ENCODE assay signal across 22 cellular contexts in the genomic region with DNA sequence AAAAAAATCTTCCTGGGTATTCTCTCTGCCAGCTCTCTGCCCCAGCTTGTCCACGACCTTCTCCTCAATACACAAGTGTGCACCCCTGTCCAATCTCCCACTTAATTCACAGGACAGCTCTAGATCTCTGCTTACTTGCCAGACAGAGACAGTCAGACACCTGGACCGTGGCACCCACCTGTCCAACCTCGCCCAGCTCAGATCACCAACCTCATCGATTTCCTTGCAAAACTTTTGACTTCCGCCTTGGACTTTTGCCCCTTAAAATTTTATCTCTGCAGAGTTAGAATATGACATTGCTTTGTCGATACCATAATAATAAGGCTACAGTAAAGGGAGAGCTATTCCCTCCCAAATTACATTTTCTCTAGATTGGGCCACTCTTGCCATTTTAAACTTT. TPM values are rescaled to one million over a fixed set of nuclear protein-coding genes. Genes with fewer than 3 reads are reported as not detected.
DNase-seq lines count a peak whose midpoint lies in the region; ATAC-seq, FAIRE-seq and TF ChIP-seq lines count a peak whose summit lies in the region.
"Had no signal": no experiment of that assay in that cellular context is flagged by ENCODE, and none has a peak within 500 bp of the region (broad histone marks: within the 10 kb centered on the region; RNA-seq: fewer than 3 reads in every experiment).

No MANE protein-coding gene starts in this region.

- H3K9me3 ChIP-seq in small intestine (ENCODE audit: control insufficient read depth, low read depth), result no peaks in the 10 kb centered on the region
- H3K9me3 ChIP-seq: BE2C had no signal

- H3K27ac ChIP-seq in small intestine (ENCODE audit: low read depth in 1 of 2, low read length in 1 of 2), result peak overlapping the region in 1 of 2 donors; percentile 55

- peaks cover 32% of the 10 kb centered on the region for H3K4me1 Mint-ChIP-seq in Calu3 (ENCODE audit: low read depth, unreplicated experiment)
- H3K4me1 Mint-ChIP-seq in activated T-helper 1 cell treated with anti-CD3 and anti-CD28 coated beads, Interleukin-12 subunit alpha, Interleukin-12 subunit beta, Interleukin-2, Interleukin-4 antibody, amounts not matched to agents 30 ng/mL and 10 ng/mL and 1 ng/mL, durations not matched to agents 14 hours and 24 hours and 36 hours (ENCODE audit: low read depth), result peaks cover 10% of the 10 kb centered on the region

- no peaks in the 10 kb centered on the region for H3K27me3 ChIP-seq in small intestine (ENCODE audit: control insufficient read depth in 2 of 2, insufficient read depth in 2 of 2, low read length in 2 of 2)
- H3K27me3 ChIP-seq: BE2C had no signal

- peak; percentile 72 for ATAC-seq in left colon
- ATAC-seq in HG02588 (IDR thresholded peaks at IDR 0.05; ENCODE audit: unreplicated experiment), result no peak
- ATAC-seq: HCT116 had no signal

- peaks cover 4% of the 10 kb centered on the region for H3K36me3 Mint-ChIP-seq in Calu3 (ENCODE audit: insufficient read depth, unreplicated experiment)
- H3K36me3 Mint-ChIP-seq in activated T-helper 1 cell treated with anti-CD3 and anti-CD28 coated beads, Interleukin-12 subunit alpha, Interleukin-12 subunit beta, Interleukin-2, Interleukin-4 antibody, amounts not matched to agents 30 ng/mL and 10 ng/mL and 1 ng/mL, durations not matched to agents 14 hours and 24 hours and 36 hours (ENCODE audit: low read depth), result no peaks in the 10 kb centered on the region

- peak overlapping the region; percentile 4 for H3K4me3 Mint-ChIP-seq in Calu3 (ENCODE audit: low read depth, unreplicated experiment)
- no peak overlapping the region for H3K4me3 Mint-ChIP-seq in activated T-helper 1 cell treated with anti-CD3 and anti-CD28 coated beads, Interleukin-12 subunit alpha, Interleukin-12 subunit beta, Interleukin-2, Interleukin-4 antibody, amounts not matched to agents 30 ng/mL and 10 ng/mL and 1 ng/mL, durations not matched to agents 14 hours and 24 hours and 36 hours
- H3K4me3 Mint-ChIP-seq: CD4-positive, alpha-beta memory T cell; GM23338; H9 had no signal

- 12 to 61% (median 39%) methylated on average over 6 of the region's 6 CpGs for WGBS in small intestine, 3 donors

- no peak overlapping the region for H3K4me3 ChIP-seq in small intestine (ENCODE audit: low read depth in 1 of 2, low read length in 2 of 2)
- H3K4me3 ChIP-seq: GM23338 had no signal

- TF ChIP-seq CTCF in Calu3 (IDR thresholded peaks at IDR 0.05; ENCODE audit: unreplicated experiment), result no peak

- BruUV-seq in Calu3 (replicated peaks; lab: Mats Ljungman, UMichigan), result no TSS peak

- DNase-seq in Calu3, result peak; percentile 42
- no peak for DNase-seq in left colon
- peak; percentile 89 for DNase-seq in small intestine
- DNase-seq in activated T-helper 1 cell treated with anti-CD3 and anti-CD28 coated beads, Interleukin-12 subunit alpha, Interleukin-12 subunit beta, Interleukin-2, Interleukin-4 antibody, amounts not matched to agents 30 ng/mL and 10 ng/mL and 1 ng/mL, durations not matched to agents 14 hours and 24 hours and 36 hours (ENCODE audit: low spot score), result no peak
- no peak for DNase-seq in ACHN
- DNase-seq: AML-193; BE2C; C1 segment of cervical spinal cord; CD4-positive, alpha-beta memory T cell; COR-L47; DMS153; DND-41; EL; GDM1; H9 had no signal

- no peak overlapping the region for H3K27ac Mint-ChIP-seq in Calu3 (ENCODE audit: unreplicated experiment)
- H3K27ac Mint-ChIP-seq in activated T-helper 1 cell treated with anti-CD3 and anti-CD28 coated beads, Interleukin-12 subunit alpha, Interleukin-12 subunit beta, Interleukin-2, Interleukin-4 antibody, amounts not matched to agents 30 ng/mL and 10 ng/mL and 1 ng/mL, durations not matched to agents 14 hours and 24 hours and 36 hours, result no peak overlapping the region
- H3K27ac Mint-ChIP-seq: GM23338, H9 had no signal

- intact Hi-C loops in Calu3 (cut with micrococcal nuclease; ENCODE audit: unreplicated experiment), result loop anchor here (5.0 to 10.0 kb wide), 2 partner anchors 52 to 350 kb away; no protein-coding TSS in a partner anchor
- intact Hi-C loops in left colon (cut with DNase I, micrococcal nuclease), result no loop called here
- intact Hi-C loops in activated T-helper 1 cell treated with anti-CD3 and anti-CD28 coated beads, Interleukin-12 subunit alpha, Interleukin-12 subunit beta, Interleukin-2, Interleukin-4 antibody, amounts not matched to agents 30 ng/mL and 10 ng/mL and 1 ng/mL, durations not matched to agents 14 hours and 24 hours and 36 hours (cut with micrococcal nuclease), result loop anchor here (5.0 kb wide), 1 partner anchor 255 kb away; no protein-coding TSS in a partner anchor

- H3K36me3 ChIP-seq in small intestine (ENCODE audit: control insufficient read depth in 2 of 2, insufficient read depth in 2 of 2, low read length in 2 of 2), result no peaks in the 10 kb centered on the region
- H3K36me3 ChIP-seq: BE2C had no signal

- in situ Hi-C loops in ACHN (cut with HindIII; ENCODE audit: low pct_ligation_motif_present, low pct_unique_long_range_greater_than_20kb, low sequenced_read_pairs), result no loop called here

- no peaks in the 10 kb centered on the region for H3K9me3 Mint-ChIP-seq in Calu3 (ENCODE audit: low read depth, unreplicated experiment)
- no peaks in the 10 kb centered on the region for H3K9me3 Mint-ChIP-seq in activated T-helper 1 cell treated with anti-CD3 and anti-CD28 coated beads, Interleukin-12 subunit alpha, Interleukin-12 subunit beta, Interleukin-2, Interleukin-4 antibody, amounts not matched to agents 30 ng/mL and 10 ng/mL and 1 ng/mL, durations not matched to agents 14 hours and 24 hours and 36 hours
- H3K9me3 Mint-ChIP-seq: CD4-positive, alpha-beta memory T cell; GM23338 had no signal

- no peak for FAIRE-seq in small intestine (lab: Jason Lieb, UNC)
- FAIRE-seq: A204.1, GM12891, GM18507 had no signal

- no peaks in the 10 kb centered on the region for H3K27me3 Mint-ChIP-seq in Calu3 (ENCODE audit: unreplicated experiment)
- peaks cover 13% of the 10 kb centered on the region for H3K27me3 Mint-ChIP-seq in activated T-helper 1 cell treated with anti-CD3 and anti-CD28 coated beads, Interleukin-12 subunit alpha, Interleukin-12 subunit beta, Interleukin-2, Interleukin-4 antibody, amounts not matched to agents 30 ng/mL and 10 ng/mL and 1 ng/mL, durations not matched to agents 14 hours and 24 hours and 36 hours (ENCODE audit: insufficient read depth)
- H3K27me3 Mint-ChIP-seq: CD4-positive, alpha-beta memory T cell had no signal

- no peaks in the 10 kb centered on the region for H3K4me1 ChIP-seq in small intestine (ENCODE audit: control insufficient read depth in 2 of 2, insufficient read depth in 1 of 2, low read depth in 1 of 2, low read length in 1 of 2)
- H3K4me1 ChIP-seq: BE2C had no signal

- CTCF ChIA-PET in Calu3 (lab: Charles Lee), result interaction anchor here (0.6 to 2.1 kb wide), 6 partner anchors 9 to 274 kb away, joined by 4 to 6 read pairs (median 5); partner anchors contain the start of genes LMF2 and NCAPH2

RNA-seq across cellular contexts. Expression of gene LMF2, which starts 10.4 kb away (rescaled TPM):
- total RNA-seq in Calu3 (2022), result 85.2 and 87.1 TPM in 2 replicates
- 10 to 100 TPM; 58.7 to 59.3 TPM for total RNA-seq in left colon
- polyA plus RNA-seq in small intestine, result 10 to 100 TPM; 37.8 to 52.8 (median 51.2) TPM
- 79.5 and 81.2 TPM in 2 replicates for total RNA-seq in activated T-helper 1 cell treated with anti-CD3 and anti-CD28 coated beads, Interleukin-12 subunit alpha, Interleukin-12 subunit beta, Interleukin-2, Interleukin-4 antibody, amounts not matched to agents 30 ng/mL and 10 ng/mL and 1 ng/mL, durations not matched to agents 14 hours and 24 hours and 36 hours

RNA-seq across cellular contexts. Expression of gene MIOX, which starts 10.4 kb away (rescaled TPM):
- total RNA-seq in Calu3 (2022), result 0.45 TPM in 1 of 2 replicates, not detected in the other
- total RNA-seq in left colon, result not detected
- polyA plus RNA-seq in small intestine, result under 1 TPM in 1 of 3 donors, not detected in 2; 0.28 TPM
- 0.29 TPM in 1 of 2 replicates, not detected in the other for total RNA-seq in activated T-helper 1 cell treated with anti-CD3 and anti-CD28 coated beads, Interleukin-12 subunit alpha, Interleukin-12 subunit beta, Interleukin-2, Interleukin-4 antibody, amounts not matched to agents 30 ng/mL and 10 ng/mL and 1 ng/mL, durations not matched to agents 14 hours and 24 hours and 36 hours
- total RNA-seq: CD4-positive, alpha-beta memory T cell; GM23338; H4 had no signal
- polyA plus RNA-seq: CD4-positive, alpha-beta memory T cell; GM23338 had no signal

RNA-seq across cellular contexts. Expression of gene NCAPH2, which starts 10.9 kb away (rescaled TPM):
- total RNA-seq in Calu3 (2022) (73.2 and 92.0 TPM in 2 replicates), left colon (10 to 100 TPM; 26.6 to 27.1 TPM)
- 10 to 100 TPM; 39.4 to 45.9 (median 40.3) TPM for polyA plus RNA-seq in small intestine
- total RNA-seq in activated T-helper 1 cell treated with anti-CD3 and anti-CD28 coated beads, Interleukin-12 subunit alpha, Interleukin-12 subunit beta, Interleukin-2, Interleukin-4 antibody, amounts not matched to agents 30 ng/mL and 10 ng/mL and 1 ng/mL, durations not matched to agents 14 hours and 24 hours and 36 hours, result 133 and 134 TPM in 2 replicates

RNA-seq across cellular contexts. Expression of gene ADM2, which starts 15.8 kb away (rescaled TPM):
- total RNA-seq in Calu3 (2022), result 10.2 and 13.6 TPM in 2 replicates
- total RNA-seq in left colon, result 1 to 10 TPM; 5.4 to 8.9 TPM
- polyA plus RNA-seq in small intestine, result 10 to 100 TPM in 1 of 3 donors, 1 to 10 TPM in 2; 2.2 to 13.9 (median 3.5) TPM
- 4.2 and 4.9 TPM in 2 replicates for total RNA-seq in activated T-helper 1 cell treated with anti-CD3 and anti-CD28 coated beads, Interleukin-12 subunit alpha, Interleukin-12 subunit beta, Interleukin-2, Interleukin-4 antibody, amounts not matched to agents 30 ng/mL and 10 ng/mL and 1 ng/mL, durations not matched to agents 14 hours and 24 hours and 36 hours

RNA-seq across cellular contexts. Expression of gene SBF1, which starts 22.3 kb away (rescaled TPM):
- total RNA-seq in Calu3 (2022), result 102 and 104 TPM in 2 replicates
- 10 to 100 TPM; 69.2 to 80.1 TPM for total RNA-seq in left colon
- polyA plus RNA-seq in small intestine, result 10 to 100 TPM; 27.3 to 43.7 (median 38.0) TPM
- total RNA-seq in activated T-helper 1 cell treated with anti-CD3 and anti-CD28 coated beads, Interleukin-12 subunit alpha, Interleukin-12 subunit beta, Interleukin-2, Interleukin-4 antibody, amounts not matched to agents 30 ng/mL and 10 ng/mL and 1 ng/mL, durations not matched to agents 14 hours and 24 hours and 36 hours, result 113 and 116 TPM in 2 replicates

Comparison
In these comparisons a context has a peak if more than half of its experiments do, and no peak if none do; other contexts are left out.
1. DNase-seq: peak in Calu3 (single experiment) and small intestine (single experiment); none in left colon (0 of 2), activated T-helper 1 cell treated with anti-CD3 and anti-CD28 coated beads, Interleukin-12 subunit alpha, Interleukin-12 subunit beta, Interleukin-2, Interleukin-4 antibody, amounts not matched to agents 30 ng/mL and 10 ng/mL and 1 ng/mL, durations not matched to agents 14 hours and 24 hours and 36 hours (single experiment) and ACHN (single experiment).
2. intact Hi-C loops: an anchor here in Calu3 (5.0 to 10.0 kb wide) and activated T-helper 1 cell treated with anti-CD3 and anti-CD28 coated beads, Interleukin-12 subunit alpha, Interleukin-12 subunit beta, Interleukin-2, Interleukin-4 antibody, amounts not matched to agents 30 ng/mL and 10 ng/mL and 1 ng/mL, durations not matched to agents 14 hours and 24 hours and 36 hours (5.0 kb wide); none called in left colon.